Comparison of ENCODE assay signal across 9 cellular contexts in the genomic region with DNA sequence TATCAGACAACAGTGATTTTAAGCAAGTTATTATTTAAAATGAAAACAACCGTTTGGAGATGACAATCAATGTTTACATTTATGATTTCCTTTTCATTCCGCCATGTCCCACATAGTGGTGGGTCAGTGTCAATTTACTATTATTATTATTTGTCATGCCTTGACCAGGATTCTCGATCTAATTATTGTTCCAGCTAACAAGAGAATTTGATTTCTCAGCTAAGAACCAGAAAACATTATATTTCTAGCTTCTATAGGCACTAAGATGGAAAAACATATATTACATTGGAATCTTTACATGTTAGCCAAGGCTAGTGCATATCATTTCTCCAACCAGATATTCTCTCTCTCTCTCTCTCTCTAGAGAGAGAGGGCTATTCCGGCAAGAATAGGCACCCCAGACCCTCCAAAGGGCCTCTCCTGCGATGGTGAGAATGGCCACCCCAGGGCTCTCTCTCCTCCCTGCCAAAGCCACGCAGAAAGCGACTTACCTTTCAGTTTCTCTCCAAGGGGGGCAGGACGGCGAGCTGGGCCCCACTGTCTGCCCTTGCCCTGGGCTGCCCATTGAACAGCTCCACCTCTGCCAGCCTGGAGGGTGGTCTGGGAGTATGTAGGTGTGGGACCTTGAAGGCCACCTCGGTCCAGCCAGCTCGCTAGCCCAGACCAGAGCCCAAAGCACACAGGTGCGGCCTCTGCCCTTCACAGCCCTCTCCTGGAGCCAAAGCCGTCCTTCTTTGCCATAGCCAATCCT. TPM values are rescaled to one million over a fixed set of nuclear protein-coding genes. Genes with fewer than 3 reads are reported as not detected.
DNase-seq lines count a peak whose midpoint lies in the region; ATAC-seq and TF ChIP-seq lines count a peak whose summit lies in the region.
"Had no signal": no experiment of that assay in that cellular context is flagged by ENCODE, and none has a peak within 500 bp of the region (broad histone marks: within the 10 kb centered on the region; RNA-seq: fewer than 3 reads in every experiment).

No MANE protein-coding gene starts in this region.

- TF ChIP-seq CTCF in OCI-LY1 (IDR thresholded peaks at IDR 0.05; ENCODE audit: low read length) (no peak), foreskin fibroblast (IDR thresholded peaks at IDR 0.05; ENCODE audit: low read depth, low read length) (no peak)

- DNase-seq in NCI-H2196 treated with DMSO at 0.1 percent for 48 hours (lab: John Stamatoyannopoulos, UW; ENCODE audit: unreplicated experiment) (peak; percentile 43), NCI-H2196 (lab: John Stamatoyannopoulos, UW; ENCODE audit: unreplicated experiment) (no peak), foreskin fibroblast (no peak), NCI-H524 treated with DMSO at 0.1 percent for 48 hours (lab: John Stamatoyannopoulos, UW) (no peak), A172 (ENCODE audit: low spot score) (no peak)
- DNase-seq in stimulated activated effector memory CD8-positive, alpha-beta T cell treated with anti-CD3 and anti-CD28 coated beads, Interleukin-12 subunit alpha, Interleukin-12 subunit beta, amount 100 ng/mL, for 72 hours (ENCODE audit: low spot score in 2 of 2), result no peak

- no peak overlapping the region for H3K27ac Mint-ChIP-seq in stimulated activated effector memory CD8-positive, alpha-beta T cell treated with anti-CD3 and anti-CD28 coated beads, Interleukin-12 subunit alpha, Interleukin-12 subunit beta, amount 100 ng/mL, for 72 hours

- peaks cover 5% of the 10 kb centered on the region for H3K36me3 Mint-ChIP-seq in stimulated activated effector memory CD8-positive, alpha-beta T cell treated with anti-CD3 and anti-CD28 coated beads, Interleukin-12 subunit alpha, Interleukin-12 subunit beta, amount 100 ng/mL, for 72 hours

- no peaks in the 10 kb centered on the region for H3K9me3 Mint-ChIP-seq in stimulated activated effector memory CD8-positive, alpha-beta T cell treated with anti-CD3 and anti-CD28 coated beads, Interleukin-12 subunit alpha, Interleukin-12 subunit beta, amount 100 ng/mL, for 72 hours

- peak overlapping the region; percentile 91 for H3K4me2 ChIP-seq in OCI-LY1 (ENCODE audit: low read length)

- no peaks in the 10 kb centered on the region for H3K36me3 ChIP-seq in OCI-LY1 (ENCODE audit: insufficient read depth, low read length)

- peaks cover 37% of the 10 kb centered on the region for H3K4me1 Mint-ChIP-seq in stimulated activated effector memory CD8-positive, alpha-beta T cell treated with anti-CD3 and anti-CD28 coated beads, Interleukin-12 subunit alpha, Interleukin-12 subunit beta, amount 100 ng/mL, for 72 hours

- H3K79me2 ChIP-seq in OCI-LY1 (ENCODE audit: insufficient read depth, low read length), result no peaks in the 10 kb centered on the region

- H3K4me3 ChIP-seq in OCI-LY1 (ENCODE audit: low read depth, low read length, poor library complexity, severe bottlenecking), result peak overlapping the region; percentile 63
- peak overlapping the region; percentile 42 to 65 for H3K4me3 ChIP-seq in foreskin fibroblast (ENCODE audit: low read depth in 1 of 2, low read length in 2 of 2)

- H3K9me2 ChIP-seq in OCI-LY1 (ENCODE audit: low read depth, low read length), result no peaks in the 10 kb centered on the region

- peaks cover 56% of the 10 kb centered on the region for H3K4me1 ChIP-seq in OCI-LY1 (ENCODE audit: insufficient read depth, low read length, severe bottlenecking)

- H3F3A ChIP-seq in OCI-LY1 (ENCODE audit: insufficient read depth, low read length), result no peaks in the 10 kb centered on the region

- peak overlapping the region; percentile 77 for H3K4me3 Mint-ChIP-seq in stimulated activated effector memory CD8-positive, alpha-beta T cell treated with anti-CD3 and anti-CD28 coated beads, Interleukin-12 subunit alpha, Interleukin-12 subunit beta, amount 100 ng/mL, for 72 hours

- ATAC-seq in stimulated activated effector memory CD8-positive, alpha-beta T cell treated with anti-CD3 and anti-CD28 coated beads, Interleukin-12 subunit alpha, Interleukin-12 subunit beta, amount 100 ng/mL, for 72 hours, result no peak
- ATAC-seq in HG03565 (IDR thresholded peaks at IDR 0.05; ENCODE audit: unreplicated experiment), result no peak

- peak overlapping the region; percentile 22 for H2AFZ ChIP-seq in OCI-LY1 (ENCODE audit: low read length)

- no peak overlapping the region for H3K27ac ChIP-seq in OCI-LY1 (ENCODE audit: low read depth, low read length, poor library complexity, severe bottlenecking)

- peak overlapping the region; percentile 63 for H3K9ac ChIP-seq in OCI-LY1 (ENCODE audit: low read length)

- no peaks in the 10 kb centered on the region for H3K9me3 ChIP-seq in OCI-LY1 (ENCODE audit: low read length)

- H3K27me3 ChIP-seq in OCI-LY1 (ENCODE audit: insufficient read depth, low read length), result peaks cover 24% of the 10 kb centered on the region; the same call in 1 of the 2 replicates

- H4K20me1 ChIP-seq in OCI-LY1 (ENCODE audit: insufficient read depth, low read length), result no peaks in the 10 kb centered on the region

RNA-seq across cellular contexts. Expression of gene HOXA3, which starts 2.4 kb away (rescaled TPM):
- total RNA-seq in A172 (2014; rRNA removed; shearing (Covaris generic)), result 0.07 and 0.41 TPM in 2 replicates
- total RNA-seq: temporal lobe had no signal

RNA-seq across cellular contexts. Expression of gene HOXA6, which starts 2.4 kb away (rescaled TPM):
- 0.48 TPM in 1 of 2 replicates, not detected in the other for total RNA-seq in A172 (2014; rRNA removed; shearing (Covaris generic))
- total RNA-seq: temporal lobe had no signal

RNA-seq across cellular contexts. Expression of gene HOXA7, which starts 6.5 kb away (rescaled TPM):
- not detected in 2 replicates for total RNA-seq in A172 (2014; rRNA removed; shearing (Covaris generic))
- total RNA-seq: temporal lobe had no signal

RNA-seq across cellular contexts. Expression of gene HOXA5, which starts 6.5 kb away (rescaled TPM):
- total RNA-seq in A172 (2014; rRNA removed; shearing (Covaris generic)), result 0.98 and 1.9 TPM in 2 replicates
- total RNA-seq: temporal lobe had no signal

RNA-seq across cellular contexts. Expression of gene HOXA9, which starts 15.3 kb away (rescaled TPM):
- total RNA-seq in A172 (2014; rRNA removed; shearing (Covaris generic)), result 74.8 and 88.6 TPM in 2 replicates
